32 cellular contexts compared by ENCODE assay signal in genomic region chr2:227799202-227799601, GRCh38. TPM values are rescaled to one million over a fixed set of nuclear protein-coding genes. Genes with fewer than 3 reads are reported as not detected.
"Had no signal": no experiment of that assay in that cellular context is flagged by ENCODE, and none has a peak within 500 bp of the region (broad histone marks: within the 10 kb centered on the region; RNA-seq: fewer than 3 reads in every experiment).

No MANE protein-coding gene starts in this region.

- H3K36me3 ChIP-seq: adrenal gland, esophagus squamous epithelium, heart right ventricle, thoracic aorta, uterus had no signal

- H3K4me3 ChIP-seq: adrenal gland, body of pancreas, esophagus squamous epithelium, heart right ventricle, thoracic aorta, uterus had no signal

- H3K27ac Mint-ChIP-seq: activated naive CD4-positive, alpha-beta T cell treated with anti-CD3 and anti-CD28 coated beads for 36 hours; activated naive CD8-positive, alpha-beta T cell treated with anti-CD3 and anti-CD28 coated beads for 36 hours; mesothelial cell of epicardium; natural killer cell treated with Interleukin-12 subunit alpha and Interleukin-12 subunit beta and Interleukin-15 and Interleukin-18, amount 100 ng/mL, for 72 hours; type B pancreatic cell had no signal

- H3K4me1 ChIP-seq: adrenal gland, body of pancreas, heart right ventricle, uterus had no signal

- H3K27me3 Mint-ChIP-seq: type B pancreatic cell had no signal

- H3K36me3 Mint-ChIP-seq: activated naive CD8-positive, alpha-beta T cell treated with anti-CD3 and anti-CD28 coated beads for 36 hours; mesothelial cell of epicardium; natural killer cell treated with Interleukin-12 subunit alpha and Interleukin-12 subunit beta and Interleukin-15 and Interleukin-18, amount 100 ng/mL, for 72 hours; type B pancreatic cell had no signal

- H3K4me1 Mint-ChIP-seq: activated naive CD8-positive, alpha-beta T cell treated with anti-CD3 and anti-CD28 coated beads for 36 hours; mesothelial cell of epicardium had no signal

- H3K9me3 ChIP-seq: adrenal gland, body of pancreas, esophagus squamous epithelium, heart right ventricle, thoracic aorta, uterus had no signal

- H3K9me3 Mint-ChIP-seq: activated naive CD4-positive, alpha-beta T cell treated with anti-CD3 and anti-CD28 coated beads for 36 hours; activated naive CD8-positive, alpha-beta T cell treated with anti-CD3 and anti-CD28 coated beads for 36 hours; mesothelial cell of epicardium; natural killer cell treated with Interleukin-12 subunit alpha and Interleukin-12 subunit beta and Interleukin-15 and Interleukin-18, amount 100 ng/mL, for 72 hours; type B pancreatic cell had no signal

- H3K4me3 Mint-ChIP-seq: activated naive CD4-positive, alpha-beta T cell treated with anti-CD3 and anti-CD28 coated beads for 36 hours; activated naive CD8-positive, alpha-beta T cell treated with anti-CD3 and anti-CD28 coated beads for 36 hours; mesothelial cell of epicardium; natural killer cell treated with Interleukin-12 subunit alpha and Interleukin-12 subunit beta and Interleukin-15 and Interleukin-18, amount 100 ng/mL, for 72 hours; type B pancreatic cell had no signal

- H3K27me3 ChIP-seq: adrenal gland, body of pancreas, esophagus squamous epithelium, uterus had no signal

- ATAC-seq: body of pancreas; heart right ventricle; left cardiac atrium; natural killer cell treated with Interleukin-12 subunit alpha and Interleukin-12 subunit beta and Interleukin-15 and Interleukin-18, amount 100 ng/mL, for 72 hours; right cardiac atrium; stimulated activated naive CD8-positive, alpha-beta T cell treated with anti-CD3 and anti-CD28 coated beads, Interleukin-15, Interleukin-2, amounts not matched to agents 100 U/mL and 50 U/mL, for 24 hours had no signal

- H3K27ac ChIP-seq: adrenal gland, body of pancreas, epithelial cell of prostate, esophagus squamous epithelium, heart right ventricle, thoracic aorta, uterus, VCaP had no signal

- DNase-seq: activated CD4-positive, alpha-beta T cell treated with anti-CD3 and anti-CD28 coated beads for 4 hours; activated CD4-positive, alpha-beta T cell treated with anti-CD3 and anti-CD28 coated beads, Interleukin-2, amount 50 U/mL, for 4 hours; activated CD8-positive, alpha-beta memory T cell treated with anti-CD3 and anti-CD28 coated beads for 24 hours; activated effector memory CD4-positive, alpha-beta T cell treated with Interleukin-2 at 50 U/mL for 16 hours; activated naive CD4-positive, alpha-beta T cell treated with anti-CD3 and anti-CD28 coated beads for 36 hours; activated naive CD8-positive, alpha-beta T cell treated with anti-CD3 and anti-CD28 coated beads for 36 hours; adrenal gland; aorta; body of pancreas; cerebellar nuclear complex; cortex of kidney; esophagus squamous epithelium; foreskin melanocyte; heart right ventricle; islet precursor cell; left cardiac atrium; right cardiac atrium; stimulated activated CD4-positive, alpha-beta T cell treated with anti-CD3 and anti-CD28 coated beads, Interleukin-4, amount 100 ng/mL, for 1 hour; stimulated activated naive CD8-positive, alpha-beta T cell treated with anti-CD3 and anti-CD28 coated beads, Interleukin-15, Interleukin-2, amounts not matched to agents 100 U/mL and 50 U/mL, for 24 hours; T-helper 1 cell; uterus had no signal

RNA-seq across cellular contexts. Expression of gene CCL20, which starts 14.4 kb away (rescaled TPM):
- total RNA-seq: heart right ventricle; left cardiac atrium; myocyte; natural killer cell treated with Interleukin-12 subunit alpha and Interleukin-12 subunit beta and Interleukin-15 and Interleukin-18, amount 100 ng/mL, for 72 hours; right cardiac atrium; uterus had no signal
- polyA plus RNA-seq: right cardiac atrium had no signal

RNA-seq across cellular contexts. Expression of gene SCYGR8, which starts 53.5 kb away (rescaled TPM):
- total RNA-seq: activated naive CD4-positive, alpha-beta T cell treated with anti-CD3 and anti-CD28 coated beads for 36 hours; activated naive CD8-positive, alpha-beta T cell treated with anti-CD3 and anti-CD28 coated beads for 36 hours; adrenal gland; aorta; body of pancreas; esophagus squamous epithelium; glomerular endothelial cell; heart right ventricle; left cardiac atrium; mesothelial cell of epicardium; myocyte; natural killer cell treated with Interleukin-12 subunit alpha and Interleukin-12 subunit beta and Interleukin-15 and Interleukin-18, amount 100 ng/mL, for 72 hours; omental fat pad; pulmonary artery endothelial cell; right cardiac atrium; subcutaneous adipose tissue; thoracic aorta; uterus had no signal
- polyA plus RNA-seq: adrenal gland, aorta, heart right ventricle, right cardiac atrium had no signal
